10 cellular contexts compared by ENCODE assay signal in the genomic region with DNA sequence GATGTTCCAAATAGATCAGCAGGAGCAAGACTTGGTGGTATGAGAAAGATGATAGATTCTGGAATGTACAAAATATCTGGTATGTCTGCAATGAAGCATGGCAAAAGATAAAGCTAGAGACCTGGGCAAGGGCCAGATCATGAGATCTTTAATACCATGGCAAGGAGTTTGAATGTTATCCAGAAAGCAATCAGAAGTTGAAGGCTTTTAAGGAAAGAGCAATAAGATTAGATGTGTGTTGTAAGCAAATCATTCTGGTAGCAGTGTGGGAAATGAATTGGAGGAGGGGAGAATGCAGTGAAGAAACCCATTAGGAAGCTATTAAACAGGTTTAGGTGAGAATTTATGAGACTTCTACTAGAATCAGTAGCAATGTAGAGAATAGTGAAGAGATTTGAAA. TPM values are rescaled to one million over a fixed set of nuclear protein-coding genes. Genes with fewer than 3 reads are reported as not detected.
"Had no signal": no experiment of that assay in that cellular context is flagged by ENCODE, and none has a peak within 500 bp of the region (broad histone marks: within the 10 kb centered on the region; RNA-seq: fewer than 3 reads in every experiment).

No MANE protein-coding gene starts in this region.

- H3K9me3 ChIP-seq: HAP-1 had no signal

- H3K27ac ChIP-seq: GM23248 had no signal

- H3K4me2 ChIP-seq: GM23338 had no signal

- DNase-seq: GM23248, GOT3, H7, H9, HCEC 1CT, HFFc6 had no signal

- H3K36me3 ChIP-seq: HAP-1 had no signal

- ATAC-seq: GM23338, HCT116 had no signal

- H2AFZ ChIP-seq: GM23248, GM23338 had no signal

- H3K4me1 ChIP-seq: HAP-1 had no signal

- H3K4me3 ChIP-seq: GM23248, GM23338, HAP-1 had no signal

- H3K9ac ChIP-seq: GM23248 had no signal

RNA-seq across cellular contexts. Expression of gene SYT9, which starts 32.2 kb away (rescaled TPM):
- total RNA-seq: GM23248, H4, HFFc6 had no signal
- polyA plus RNA-seq: GM23248 had no signal
